In genomic region chr14:102939820-102940561, GRCh38 we compare ENCODE assay signal across 28 cellular contexts. TPM values are rescaled to one million over a fixed set of nuclear protein-coding genes. Genes with fewer than 3 reads are reported as not detected.
DNase-seq lines count a peak whose midpoint lies in the region; ATAC-seq and TF ChIP-seq lines count a peak whose summit lies in the region.
"Had no signal": no experiment of that assay in that cellular context is flagged by ENCODE, and none has a peak within 500 bp of the region (broad histone marks: within the 10 kb centered on the region; RNA-seq: fewer than 3 reads in every experiment).

No MANE protein-coding gene starts in this region.

- H3K79me2 ChIP-seq in OCI-LY1 (ENCODE audit: insufficient read depth, low read length), result no peaks in the 10 kb centered on the region

- H3K9me3 ChIP-seq in OCI-LY1 (ENCODE audit: low read length), result no peaks in the 10 kb centered on the region
- H3K9me3 ChIP-seq in body of pancreas, result no peaks in the 10 kb centered on the region
- no peaks in the 10 kb centered on the region for H3K9me3 ChIP-seq in lung (ENCODE audit: control insufficient read depth in 2 of 2, insufficient read depth in 1 of 2, low read length in 1 of 2)
- no peaks in the 10 kb centered on the region for H3K9me3 ChIP-seq in transverse colon
- H3K9me3 ChIP-seq: Caco-2, heart left ventricle, tibial nerve had no signal

- H3K4me1 Mint-ChIP-seq in activated CD4-positive, alpha-beta memory T cell treated with anti-CD3 and anti-CD28 coated beads, Interleukin-2, amount 10 ng/mL, durations not matched to agents 7 days and 5 days, result no peaks in the 10 kb centered on the region
- H3K4me1 Mint-ChIP-seq: activated CD8-positive, alpha-beta memory T cell treated with anti-CD3 and anti-CD28 coated beads, Interleukin-2, amount 10 ng/mL, durations not matched to agents 7 days and 5 days; mesothelial cell of epicardium; stimulated activated naive CD8-positive, alpha-beta T cell treated with anti-CD3 and anti-CD28 coated beads, Interleukin-15, amount 100 ng/mL, for 72 hours had no signal

- 93% methylated on average over 41 to 43 of the region's 43 CpGs for WGBS in body of pancreas, 2 donors
- 89 to 93% methylated on average over 43 of the region's 43 CpGs for WGBS in lung, 2 donors
- 86 to 90% methylated on average over 11 to 41 of the region's 43 CpGs for WGBS in transverse colon (ENCODE audit: low coverage in 1 of 2), 2 donors

- no peak overlapping the region for H3K27ac Mint-ChIP-seq in activated CD4-positive, alpha-beta memory T cell treated with anti-CD3 and anti-CD28 coated beads, Interleukin-2, amount 10 ng/mL, durations not matched to agents 7 days and 5 days
- H3K27ac Mint-ChIP-seq: activated CD8-positive, alpha-beta memory T cell treated with anti-CD3 and anti-CD28 coated beads, Interleukin-2, amount 10 ng/mL, durations not matched to agents 7 days and 5 days; mesothelial cell of epicardium; naive thymus-derived CD8-positive, alpha-beta T cell; T-helper 2 cell treated with Interferon-gamma antibody and Interleukin-4, amounts not matched to agents 5 μg/mL and 100 μg/mL, for 36 hours had no signal

- H3K4me3 ChIP-seq in OCI-LY1 (ENCODE audit: low read depth, low read length, poor library complexity, severe bottlenecking) (peak overlapping the region; percentile 49), body of pancreas (no peak overlapping the region), lung (no peak overlapping the region), transverse colon (no peak overlapping the region)
- H3K4me3 ChIP-seq: heart left ventricle, skin epidermis, tibial nerve had no signal

- peak overlapping the region; percentile 92 for H3K27ac ChIP-seq in OCI-LY1 (ENCODE audit: low read depth, low read length, poor library complexity, severe bottlenecking)
- H3K27ac ChIP-seq in body of pancreas, result no peak overlapping the region
- peak overlapping the region in 1 of 2 donors; percentile 49 for H3K27ac ChIP-seq in lung (ENCODE audit: low read depth in 1 of 2, low read length in 1 of 2)
- no peak overlapping the region for H3K27ac ChIP-seq in transverse colon
- H3K27ac ChIP-seq: C4-2B, heart left ventricle, skin epidermis, tibial nerve, WERI-Rb-1 had no signal

- CTCF ChIA-PET in activated CD4-positive, alpha-beta memory T cell treated with anti-CD3 and anti-CD28 coated beads, Interleukin-2, amount 10 ng/mL, durations not matched to agents 7 days and 5 days (lab: Charles Lee), result no interaction called here

- H3K27me3 ChIP-seq in OCI-LY1 (ENCODE audit: insufficient read depth, low read length), result no peaks in the 10 kb centered on the region
- no peaks in the 10 kb centered on the region for H3K27me3 ChIP-seq in body of pancreas
- H3K27me3 ChIP-seq in lung (ENCODE audit: control insufficient read depth, insufficient read depth), result no peaks in the 10 kb centered on the region
- no peaks in the 10 kb centered on the region for H3K27me3 ChIP-seq in transverse colon
- H3K27me3 ChIP-seq: heart left ventricle, tibial nerve had no signal

- no peaks in the 10 kb centered on the region for H3K36me3 Mint-ChIP-seq in activated CD4-positive, alpha-beta memory T cell treated with anti-CD3 and anti-CD28 coated beads, Interleukin-2, amount 10 ng/mL, durations not matched to agents 7 days and 5 days (ENCODE audit: low read depth)
- H3K36me3 Mint-ChIP-seq: activated CD8-positive, alpha-beta memory T cell treated with anti-CD3 and anti-CD28 coated beads, Interleukin-2, amount 10 ng/mL, durations not matched to agents 7 days and 5 days; naive thymus-derived CD8-positive, alpha-beta T cell had no signal

- no peaks in the 10 kb centered on the region for H4K20me1 ChIP-seq in OCI-LY1 (ENCODE audit: insufficient read depth, low read length)

- peak overlapping the region; percentile 52 for H3K9ac ChIP-seq in OCI-LY1 (ENCODE audit: low read length)

- peaks cover 88% of the 10 kb centered on the region for H3K4me1 ChIP-seq in OCI-LY1 (ENCODE audit: insufficient read depth, low read length, severe bottlenecking)
- H3K4me1 ChIP-seq in body of pancreas, result no peaks in the 10 kb centered on the region
- H3K4me1 ChIP-seq in lung (ENCODE audit: control insufficient read depth in 2 of 2, insufficient read depth in 2 of 2, low read length in 2 of 2), result peaks cover 0 to 11% of the 10 kb centered on the region in 2 donors
- H3K4me1 ChIP-seq in transverse colon, result peaks cover 6 to 12% (median 8%) of the 10 kb centered on the region in 4 donors
- H3K4me1 ChIP-seq: Caco-2 had no signal

- no peak for TF ChIP-seq CTCF in OCI-LY1 (IDR thresholded peaks at IDR 0.05; ENCODE audit: low read length)
- TF ChIP-seq CTCF in body of pancreas (IDR thresholded peaks at IDR 0.05), result no peak
- no peak for TF ChIP-seq CTCF in lung (IDR thresholded peaks at IDR 0.05; ENCODE audit: control extremely low read depth, extremely low read depth)
- TF ChIP-seq CTCF in transverse colon (IDR thresholded peaks at IDR 0.05), result peak in 2 of 5 experiments; percentile 3 to 9

- POLR2A ChIA-PET in activated CD4-positive, alpha-beta memory T cell treated with anti-CD3 and anti-CD28 coated beads, Interleukin-2, amount 10 ng/mL, durations not matched to agents 7 days and 5 days (lab: Charles Lee), result no interaction called here

- DNase-seq in body of pancreas (no peak), lung (ENCODE audit: low spot score) (peak; percentile 90), transverse colon (peak; percentile 73), AG08396 (ENCODE audit: low spot score) (no peak), SK-N-DZ (ENCODE audit: low spot score) (no peak)
- no peak for DNase-seq in activated CD4-positive, alpha-beta memory T cell treated with anti-CD3 and anti-CD28 coated beads, Interleukin-2, amount 10 ng/mL, durations not matched to agents 7 days and 5 days
- DNase-seq: activated CD4-positive, alpha-beta T cell treated with anti-CD3 and anti-CD28 coated beads, Interleukin-2, amount 50 U/mL, for 1 hour; activated CD8-positive, alpha-beta memory T cell treated with anti-CD3 and anti-CD28 coated beads, Interleukin-2, amount 10 ng/mL, durations not matched to agents 7 days and 5 days; activated naive CD4-positive, alpha-beta T cell; activated T-cell treated with anti-CD3 and anti-CD28 coated beads, Interleukin-2, amount 50 U/mL, for 48 hours; Caco-2; cerebellar nuclear complex; DMS79 treated with DMSO at 0.1 percent for 48 hours; erythroblast; heart left ventricle; kidney glomerular epithelial cell; naive thymus-derived CD8-positive, alpha-beta T cell; NCI-H1092 treated with DMSO at 0.1 percent for 48 hours; NCI-H1930; stimulated activated CD8-positive, alpha-beta memory T cell treated with anti-CD3 and anti-CD28 coated beads, Interleukin-4, amount 100 ng/mL, for 48 hours; stimulated activated naive CD8-positive, alpha-beta T cell treated with anti-CD3 and anti-CD28 coated beads, Interleukin-15, amount 100 ng/mL, for 72 hours; WERI-Rb-1 had no signal

- H3F3A ChIP-seq in OCI-LY1 (ENCODE audit: insufficient read depth, low read length), result 0 out of 2 replicates have a peak, but pooled peaks cover 6% of the 10 kb centered on the region

- H3K4me2 ChIP-seq in OCI-LY1 (ENCODE audit: low read length), result peak overlapping the region; percentile 59

- H2AFZ ChIP-seq in OCI-LY1 (ENCODE audit: low read length), result no peak overlapping the region

- no peak for TF ChIP-seq EP300 in transverse colon (IDR thresholded peaks at IDR 0.05; ENCODE audit: low read depth)

- H3K36me3 ChIP-seq in OCI-LY1 (ENCODE audit: insufficient read depth, low read length) (no peaks in the 10 kb centered on the region; the same call in 1 of the 2 replicates), body of pancreas (replicated peaks in 1 of 2; ENCODE audit: insufficient read depth in 1 of 2, low read depth in 2 of 2) (peaks cover 10 to 40% of the 10 kb centered on the region in 2 donors), lung (ENCODE audit: control insufficient read depth in 2 of 2, insufficient read depth in 2 of 2, low read length in 2 of 2) (peaks cover 32 to 63% of the 10 kb centered on the region in 2 donors), transverse colon (peaks cover 0 to 34% (median 8%) of the 10 kb centered on the region in 4 donors)

- no peaks in the 10 kb centered on the region for H3K9me3 Mint-ChIP-seq in activated CD4-positive, alpha-beta memory T cell treated with anti-CD3 and anti-CD28 coated beads, Interleukin-2, amount 10 ng/mL, durations not matched to agents 7 days and 5 days
- H3K9me3 Mint-ChIP-seq: mesothelial cell of epicardium; naive thymus-derived CD8-positive, alpha-beta T cell; stimulated activated naive CD8-positive, alpha-beta T cell treated with anti-CD3 and anti-CD28 coated beads, Interleukin-15, amount 100 ng/mL, for 72 hours; T-helper 2 cell treated with Interferon-gamma antibody and Interleukin-4, amounts not matched to agents 5 μg/mL and 100 μg/mL, for 36 hours had no signal

- TF ChIP-seq POLR2A in body of pancreas (IDR thresholded peaks at IDR 0.05) (no peak), transverse colon (IDR thresholded peaks at IDR 0.05) (no peak)

- H3K4me3 Mint-ChIP-seq in activated CD4-positive, alpha-beta memory T cell treated with anti-CD3 and anti-CD28 coated beads, Interleukin-2, amount 10 ng/mL, durations not matched to agents 7 days and 5 days, result no peak overlapping the region
- H3K4me3 Mint-ChIP-seq: activated CD8-positive, alpha-beta memory T cell treated with anti-CD3 and anti-CD28 coated beads, Interleukin-2, amount 10 ng/mL, durations not matched to agents 7 days and 5 days; mesothelial cell of epicardium; naive thymus-derived CD8-positive, alpha-beta T cell; stimulated activated naive CD8-positive, alpha-beta T cell treated with anti-CD3 and anti-CD28 coated beads, Interleukin-15, amount 100 ng/mL, for 72 hours; T-helper 2 cell treated with Interferon-gamma antibody and Interleukin-4, amounts not matched to agents 5 μg/mL and 100 μg/mL, for 36 hours had no signal

- H3K27me3 Mint-ChIP-seq in activated CD4-positive, alpha-beta memory T cell treated with anti-CD3 and anti-CD28 coated beads, Interleukin-2, amount 10 ng/mL, durations not matched to agents 7 days and 5 days, result no peaks in the 10 kb centered on the region
- H3K27me3 Mint-ChIP-seq: activated CD8-positive, alpha-beta memory T cell treated with anti-CD3 and anti-CD28 coated beads, Interleukin-2, amount 10 ng/mL, durations not matched to agents 7 days and 5 days; naive thymus-derived CD8-positive, alpha-beta T cell; stimulated activated naive CD8-positive, alpha-beta T cell treated with anti-CD3 and anti-CD28 coated beads, Interleukin-15, amount 100 ng/mL, for 72 hours had no signal

- H3K9me2 ChIP-seq in OCI-LY1 (ENCODE audit: low read depth, low read length), result no peaks in the 10 kb centered on the region

- intact Hi-C loops in body of pancreas (cut with DNase I), result no loop called here
- intact Hi-C loops in transverse colon (cut with DNase I; ENCODE audit: low total_unique reads), result no loop called here

- ATAC-seq in body of pancreas, result peak; percentile 16
- peak; percentile 64 for ATAC-seq in lung (ENCODE audit: insufficient read depth, low FRiP score)
- ATAC-seq: activated CD8-positive, alpha-beta memory T cell treated with anti-CD3 and anti-CD28 coated beads, Interleukin-2, amount 10 ng/mL, durations not matched to agents 7 days and 5 days; naive thymus-derived CD8-positive, alpha-beta T cell; stimulated activated naive CD8-positive, alpha-beta T cell treated with anti-CD3 and anti-CD28 coated beads, Interleukin-15, amount 100 ng/mL, for 72 hours had no signal

- in situ Hi-C loops in transverse colon (cut with MboI; ENCODE audit: low pct_ligation_motif_present in 1 of 4, low pct_unique_long_range_greater_than_20kb in 1 of 4, low sequenced_read_pairs in 3 of 4), result no loop called here

RNA-seq across cellular contexts. Expression of gene AMN, which starts 17.5 kb away (rescaled TPM):
- total RNA-seq in body of pancreas (1 to 10 TPM in 1 of 2 donors, not detected in 1; 6.0 TPM), lung (10 to 100 TPM in 1 of 2 donors, under 1 TPM in 1; 0.94 to 24.7 TPM), transverse colon (100 to 1,000 TPM; 306 to 597 (median 420) TPM)
- 10 to 100 TPM; 10.2 to 15.0 TPM for polyA plus RNA-seq in lung
- 0.89 and 0.93 TPM in 2 replicates for polyA plus RNA-seq in SK-N-DZ (2014; cell fraction: cytosol; rRNA removed)
- polyA plus RNA-seq in SK-N-DZ (2014; cell fraction: nucleus; rRNA removed), result 7.4 and 12.1 TPM in 2 replicates
- under 1 TPM; 0.20 to 0.23 TPM for total RNA-seq in activated CD4-positive, alpha-beta memory T cell treated with anti-CD3 and anti-CD28 coated beads, Interleukin-2, amount 10 ng/mL, durations not matched to agents 7 days and 5 days

Comparison
In these comparisons a context has a peak if more than half of its experiments do, and no peak if none do; other contexts are left out.
1. DNase-seq: peak in lung (single experiment) and transverse colon (single experiment); none in body of pancreas (0 of 4), AG08396 (single experiment), SK-N-DZ (single experiment) and activated CD4-positive, alpha-beta memory T cell treated with anti-CD3 and anti-CD28 coated beads, Interleukin-2, amount 10 ng/mL, durations not matched to agents 7 days and 5 days (single experiment).
2. RNA of gene AMN, which starts 17.5 kb away (total RNA-seq): 306 to 597 TPM in transverse colon; 0.94 to 24.7 TPM in lung, 6.0 TPM in body of pancreas and 0.20 to 0.23 TPM in activated CD4-positive, alpha-beta memory T cell treated with anti-CD3 and anti-CD28 coated beads, Interleukin-2, amount 10 ng/mL, durations not matched to agents 7 days and 5 days; every median in the first group is over 10 times any median in the second.